In genomic region chr7:99455874-99456273, GRCh38 we compare ENCODE assay signal across 15 cellular contexts. TPM values are rescaled to one million over a fixed set of nuclear protein-coding genes. Genes with fewer than 3 reads are reported as not detected.
DNase-seq lines count a peak whose midpoint lies in the region; ATAC-seq and TF ChIP-seq lines count a peak whose summit lies in the region.
"Had no signal": no experiment of that assay in that cellular context is flagged by ENCODE, and none has a peak within 500 bp of the region (broad histone marks: within the 10 kb centered on the region; RNA-seq: fewer than 3 reads in every experiment).

No MANE protein-coding gene starts in this region.

- H3K36me3 Mint-ChIP-seq in activated naive CD4-positive, alpha-beta T cell treated with anti-CD3 and anti-CD28 coated beads for 36 hours (ENCODE audit: low read depth) = peaks cover 39% of the 10 kb centered on the region
- H3K36me3 Mint-ChIP-seq in glutamatergic neuron (ENCODE audit: unreplicated experiment) = no peaks in the 10 kb centered on the region
- H3K36me3 Mint-ChIP-seq in natural killer cell treated with Interleukin-12 subunit alpha and Interleukin-12 subunit beta and Interleukin-15 and Interleukin-18, amount 100 ng/mL, for 72 hours = peaks cover 5% of the 10 kb centered on the region

- ATAC-seq in natural killer cell treated with Interleukin-12 subunit alpha and Interleukin-12 subunit beta and Interleukin-15 and Interleukin-18, amount 100 ng/mL, for 72 hours = no peak

- intact Hi-C loops in activated naive CD4-positive, alpha-beta T cell treated with anti-CD3 and anti-CD28 coated beads for 36 hours (cut with micrococcal nuclease) = no loop called here

- peak overlapping the region; percentile 13 for H3K27ac Mint-ChIP-seq in activated naive CD4-positive, alpha-beta T cell treated with anti-CD3 and anti-CD28 coated beads for 36 hours
- H3K27ac Mint-ChIP-seq in glutamatergic neuron (ENCODE audit: unreplicated experiment) = peak overlapping the region; percentile 68
- no peak overlapping the region for H3K27ac Mint-ChIP-seq in natural killer cell treated with Interleukin-12 subunit alpha and Interleukin-12 subunit beta and Interleukin-15 and Interleukin-18, amount 100 ng/mL, for 72 hours

- TF ChIP-seq CTCF in RWPE1 (conservative IDR thresholded peaks at IDR 0.05; ENCODE audit: low read depth) (no peak), glutamatergic neuron (IDR thresholded peaks at IDR 0.05; ENCODE audit: partially characterized antibody, unreplicated experiment) (no peak)

- H3K4me1 Mint-ChIP-seq in activated naive CD4-positive, alpha-beta T cell treated with anti-CD3 and anti-CD28 coated beads for 36 hours (ENCODE audit: low read depth) = peaks cover 13% of the 10 kb centered on the region
- peaks cover 17% of the 10 kb centered on the region for H3K4me1 Mint-ChIP-seq in glutamatergic neuron (ENCODE audit: low read depth, unreplicated experiment)
- H3K4me1 Mint-ChIP-seq in natural killer cell treated with Interleukin-12 subunit alpha and Interleukin-12 subunit beta and Interleukin-15 and Interleukin-18, amount 100 ng/mL, for 72 hours (ENCODE audit: low read depth in 2 of 2) = peaks cover 0 to 19% of the 10 kb centered on the region in 2 donors
- H3K4me1 Mint-ChIP-seq: H9 had no signal

- H3K4me3 Mint-ChIP-seq in activated naive CD4-positive, alpha-beta T cell treated with anti-CD3 and anti-CD28 coated beads for 36 hours = no peak overlapping the region
- H3K4me3 Mint-ChIP-seq in glutamatergic neuron (ENCODE audit: unreplicated experiment) = no peak overlapping the region
- H3K4me3 Mint-ChIP-seq in natural killer cell treated with Interleukin-12 subunit alpha and Interleukin-12 subunit beta and Interleukin-15 and Interleukin-18, amount 100 ng/mL, for 72 hours = no peak overlapping the region

- H3K27ac ChIP-seq in RWPE1 (peak overlapping the region; percentile 46), temporal lobe (ENCODE audit: low read depth, low read length) (peak overlapping the region; percentile 33)
- H3K27ac ChIP-seq: SJCRH30 had no signal

- H3K27me3 Mint-ChIP-seq in activated naive CD4-positive, alpha-beta T cell treated with anti-CD3 and anti-CD28 coated beads for 36 hours (ENCODE audit: low read depth) = no peaks in the 10 kb centered on the region
- peaks cover 6% of the 10 kb centered on the region for H3K27me3 Mint-ChIP-seq in glutamatergic neuron (ENCODE audit: unreplicated experiment)
- no peaks in the 10 kb centered on the region for H3K27me3 Mint-ChIP-seq in natural killer cell treated with Interleukin-12 subunit alpha and Interleukin-12 subunit beta and Interleukin-15 and Interleukin-18, amount 100 ng/mL, for 72 hours

- DNase-seq in activated naive CD4-positive, alpha-beta T cell treated with anti-CD3 and anti-CD28 coated beads for 36 hours = no peak
- DNase-seq in activated naive CD4-positive, alpha-beta T cell treated with anti-CD3 and anti-CD28 coated beads, Interleukin-2, amount 50 U/mL, for 16 hours = no peak
- DNase-seq in RWPE1 (ENCODE audit: low spot score) = no peak
- no peak for DNase-seq in glutamatergic neuron
- no peak for DNase-seq in amygdala (lab: John Stamatoyannopoulos, UW)
- no peak for DNase-seq in natural killer cell treated with Interleukin-12 subunit alpha and Interleukin-12 subunit beta and Interleukin-15 and Interleukin-18, amount 100 ng/mL, for 72 hours (ENCODE audit: low spot score)
- DNase-seq: AML-193, H9, Kasumi-1, NCI-H1417 treated with DMSO at 0.1 percent for 48 hours, NCI-H2029, NCI-H510A, NCI-H82, SJCRH30 had no signal

- CTCF ChIA-PET in activated naive CD4-positive, alpha-beta T cell treated with anti-CD3 and anti-CD28 coated beads for 36 hours (lab: Charles Lee) = interaction anchor here (0.6 kb wide), 1 partner anchor 39 kb away, joined by 3 read pairs; no protein-coding TSS in a partner anchor
- CTCF ChIA-PET in RWPE1 (lab: Yijun Ruan, JAX) = interaction anchor here (0.6 kb wide), 1 partner anchor 160 kb away, joined by 3 read pairs; no protein-coding TSS in a partner anchor

- POLR2A ChIA-PET in RWPE1 (lab: Yijun Ruan, JAX; ENCODE audit: low non-redundant PET) = no interaction called here

- no peaks in the 10 kb centered on the region for H3K9me3 Mint-ChIP-seq in activated naive CD4-positive, alpha-beta T cell treated with anti-CD3 and anti-CD28 coated beads for 36 hours
- peaks cover 8% of the 10 kb centered on the region for H3K9me3 Mint-ChIP-seq in glutamatergic neuron (ENCODE audit: unreplicated experiment)
- no peaks in the 10 kb centered on the region for H3K9me3 Mint-ChIP-seq in natural killer cell treated with Interleukin-12 subunit alpha and Interleukin-12 subunit beta and Interleukin-15 and Interleukin-18, amount 100 ng/mL, for 72 hours

RNA-seq across cellular contexts. Expression of gene ATP5MF, which starts 10.1 kb away (rescaled TPM):
- 100 to 1,000 TPM; 423 to 441 TPM for total RNA-seq in activated naive CD4-positive, alpha-beta T cell treated with anti-CD3 and anti-CD28 coated beads for 36 hours
- 291 TPM for total RNA-seq in glutamatergic neuron (ENCODE audit: unreplicated experiment)
- total RNA-seq in temporal lobe = 177 TPM
- total RNA-seq in natural killer cell treated with Interleukin-12 subunit alpha and Interleukin-12 subunit beta and Interleukin-15 and Interleukin-18, amount 100 ng/mL, for 72 hours = 100 to 1,000 TPM; 167 to 319 TPM

RNA-seq across cellular contexts. Expression of gene ZNF789, which starts 16.8 kb away (rescaled TPM):
- total RNA-seq in activated naive CD4-positive, alpha-beta T cell treated with anti-CD3 and anti-CD28 coated beads for 36 hours = 1 to 10 TPM; 8.0 to 9.8 TPM
- 19.5 TPM for total RNA-seq in glutamatergic neuron (ENCODE audit: unreplicated experiment)
- total RNA-seq in temporal lobe = 19.2 TPM
- 10 to 100 TPM; 15.3 to 38.5 TPM for total RNA-seq in natural killer cell treated with Interleukin-12 subunit alpha and Interleukin-12 subunit beta and Interleukin-15 and Interleukin-18, amount 100 ng/mL, for 72 hours

RNA-seq across cellular contexts. Expression of gene CPSF4, which starts 17.1 kb away (rescaled TPM):
- total RNA-seq in activated naive CD4-positive, alpha-beta T cell treated with anti-CD3 and anti-CD28 coated beads for 36 hours = 10 to 100 TPM; 70.6 to 73.5 TPM
- total RNA-seq in glutamatergic neuron (ENCODE audit: unreplicated experiment) (106 TPM), temporal lobe (17.2 TPM)
- total RNA-seq in natural killer cell treated with Interleukin-12 subunit alpha and Interleukin-12 subunit beta and Interleukin-15 and Interleukin-18, amount 100 ng/mL, for 72 hours = 10 to 100 TPM; 51.1 to 91.1 TPM

RNA-seq across cellular contexts. Expression of gene PTCD1, which starts 17.3 kb away (rescaled TPM):
- total RNA-seq in activated naive CD4-positive, alpha-beta T cell treated with anti-CD3 and anti-CD28 coated beads for 36 hours = 1 to 10 TPM; 3.5 to 5.1 TPM
- total RNA-seq in glutamatergic neuron (ENCODE audit: unreplicated experiment) = 5.5 TPM
- 5.2 TPM for total RNA-seq in temporal lobe
- 10 to 100 TPM in 1 of 2 donors, 1 to 10 TPM in 1; 5.9 to 15.3 TPM for total RNA-seq in natural killer cell treated with Interleukin-12 subunit alpha and Interleukin-12 subunit beta and Interleukin-15 and Interleukin-18, amount 100 ng/mL, for 72 hours

RNA-seq across cellular contexts. Expression of gene ZNF394, which starts 44.2 kb away (rescaled TPM):
- total RNA-seq in activated naive CD4-positive, alpha-beta T cell treated with anti-CD3 and anti-CD28 coated beads for 36 hours = 10 to 100 TPM; 26.5 to 26.6 TPM
- total RNA-seq in glutamatergic neuron (ENCODE audit: unreplicated experiment) = 19.9 TPM
- 19.4 TPM for total RNA-seq in temporal lobe
- 10 to 100 TPM; 62.0 to 70.5 TPM for total RNA-seq in natural killer cell treated with Interleukin-12 subunit alpha and Interleukin-12 subunit beta and Interleukin-15 and Interleukin-18, amount 100 ng/mL, for 72 hours

Comparison
In these comparisons a context has a peak if more than half of its experiments do, and no peak if none do; other contexts are left out.
1. H3K27ac Mint-ChIP-seq: peak in activated naive CD4-positive, alpha-beta T cell treated with anti-CD3 and anti-CD28 coated beads for 36 hours (single experiment) and glutamatergic neuron (single experiment); none in natural killer cell treated with Interleukin-12 subunit alpha and Interleukin-12 subunit beta and Interleukin-15 and Interleukin-18, amount 100 ng/mL, for 72 hours (0 of 2).